ENCODE assay signal across 8 cellular contexts in genomic region chr2:112138143-112139032, GRCh38. TPM values are rescaled to one million over a fixed set of nuclear protein-coding genes. Genes with fewer than 3 reads are reported as not detected.
A peak's percentile ranks its signal among the peaks of the same experiment; 100 is the strongest.
DNase-seq lines count a peak whose midpoint lies in the region; ATAC-seq and TF ChIP-seq lines count a peak whose summit lies in the region.

Gene FBLN7 (plus strand): TSS chr2:112138385. CDS start chr2:112138656, 271 bp downstream.

- DNase-seq in BJ (ENCODE audit: low read depth) (no peak), HK-2 (ENCODE audit: unreplicated experiment) (peak; percentile 41), adrenal gland (peak; percentile 38 to 73 (median 52)), immature natural killer cell (no peak), pons (ENCODE audit: low spot score) (no peak)
- DNase-seq in stimulated activated naive CD8-positive, alpha-beta T cell treated with anti-CD3 and anti-CD28 coated beads, Interleukin-15, Interleukin-2, amounts not matched to agents 100 U/mL and 50 U/mL, for 24 hours = no peak

- H3K36me3 Mint-ChIP-seq in immature natural killer cell = peaks cover 0 to 5% (median 3%) of the 10 kb centered on the region in 3 donors

- H3K4me1 ChIP-seq in adrenal gland (replicated peaks in 1 of 2) = no peaks in the 10 kb centered on the region

- H3K36me3 ChIP-seq in BJ (ENCODE audit: control insufficient read depth, insufficient read depth, low read length) (no peaks in the 10 kb centered on the region), adrenal gland (replicated peaks in 1 of 2) (no peaks in the 10 kb centered on the region)

- no peaks in the 10 kb centered on the region for H3K9me3 ChIP-seq in adrenal gland (replicated peaks in 1 of 3)

- peaks cover 5 to 7% of the 10 kb centered on the region in 2 donors for H3K4me1 Mint-ChIP-seq in immature natural killer cell

- WGBS in adrenal gland, 4 donors = 0 to 4% (median 1%) methylated on average over 5 to 84 of the region's 84 CpGs

- ATAC-seq in stimulated activated naive CD8-positive, alpha-beta T cell treated with anti-CD3 and anti-CD28 coated beads, Interleukin-15, Interleukin-2, amounts not matched to agents 100 U/mL and 50 U/mL, for 24 hours = peak; percentile 8
- ATAC-seq in GM19351 (IDR thresholded peaks at IDR 0.05; ENCODE audit: unreplicated experiment) = no peak
- ATAC-seq in GM18858 (IDR thresholded peaks at IDR 0.05; ENCODE audit: unreplicated experiment) = no peak

- CTCF ChIA-PET in BJ (lab: Yijun Ruan, JAX) = interaction anchor here (0.6 to 1.2 kb wide), 2 partner anchors 23 to 518 kb away, joined by 3 read pairs; no protein-coding TSS in a partner anchor

- peak in 1 of 2 donors; percentile 17 for TF ChIP-seq POLR2A in adrenal gland (IDR thresholded peaks at IDR 0.05)

- no peaks in the 10 kb centered on the region for H3K9me3 Mint-ChIP-seq in immature natural killer cell

- TF ChIP-seq CTCF in BJ (IDR thresholded peaks at IDR 0.05; ENCODE audit: insufficient read depth, low read depth, low read length) (no peak), adrenal gland (IDR thresholded peaks at IDR 0.05) (no peak)

- H3K4me3 ChIP-seq in BJ (ENCODE audit: low read depth, low read length) (peak within 1 kb of the TSS; percentile 48), adrenal gland (peak within 1 kb of the TSS in 2 of 4 donors; percentile 32 to 62)

- H3K27me3 ChIP-seq in BJ (ENCODE audit: control insufficient read depth, insufficient read depth, low read length) (no peaks in the 10 kb centered on the region), adrenal gland (no peaks in the 10 kb centered on the region)

- H3K27me3 Mint-ChIP-seq in immature natural killer cell (ENCODE audit: low read depth in 3 of 3) = peaks cover 8 to 24% (median 13%) of the 10 kb centered on the region in 3 donors

- POLR2A ChIA-PET in BJ (lab: Charles Lee) = interaction anchor here (0.6 to 1.2 kb wide), 2 partner anchors 12 to 15 kb away, joined by 3 to 6 read pairs; no protein-coding TSS in a partner anchor

- intact Hi-C loops in adrenal gland (cut with DNase I) = no loop called here

- no peak within 1 kb of the TSS for H3K27ac Mint-ChIP-seq in immature natural killer cell

- H3K4me3 Mint-ChIP-seq in immature natural killer cell = peak within 1 kb of the TSS; percentile 45 to 75 (median 63)

- peak within 1 kb of the TSS in 4 of 5 donors; percentile 7 to 71 (median 22) for H3K27ac ChIP-seq in adrenal gland

RNA-seq across cellular contexts. Expression of gene FBLN7, which starts in this region (rescaled TPM):
- polyA plus RNA-seq in BJ (2011; rRNA removed) = 1.6 and 3.7 TPM in 2 replicates
- polyA minus RNA-seq in BJ (2011; rRNA and poly(A)+ RNA removed) = 1.1 and 1.6 TPM in 2 replicates
- total RNA-seq in adrenal gland = 10 to 100 TPM in 2 of 8 donors, 1 to 10 TPM in 6; 5.6 to 12.6 (median 9.4) TPM
- 1 to 10 TPM in 2 of 3 donors, under 1 TPM in 1; 0.95 to 2.2 (median 2.1) TPM for polyA plus RNA-seq in adrenal gland
- polyA plus RNA-seq in immature natural killer cell = not detected

Comparison
In these comparisons a context has a peak if more than half of its experiments do, and no peak if none do; other contexts are left out.
1. DNase-seq: peak in HK-2 (single experiment) and adrenal gland (7 of 7); none in BJ (single experiment), immature natural killer cell (0 of 3), stimulated activated naive CD8-positive, alpha-beta T cell treated with anti-CD3 and anti-CD28 coated beads, Interleukin-15, Interleukin-2, amounts not matched to agents 100 U/mL and 50 U/mL, for 24 hours (single experiment) and pons (single experiment).